Comparison of ENCODE assay signal across 8 cellular contexts in the genomic region with DNA sequence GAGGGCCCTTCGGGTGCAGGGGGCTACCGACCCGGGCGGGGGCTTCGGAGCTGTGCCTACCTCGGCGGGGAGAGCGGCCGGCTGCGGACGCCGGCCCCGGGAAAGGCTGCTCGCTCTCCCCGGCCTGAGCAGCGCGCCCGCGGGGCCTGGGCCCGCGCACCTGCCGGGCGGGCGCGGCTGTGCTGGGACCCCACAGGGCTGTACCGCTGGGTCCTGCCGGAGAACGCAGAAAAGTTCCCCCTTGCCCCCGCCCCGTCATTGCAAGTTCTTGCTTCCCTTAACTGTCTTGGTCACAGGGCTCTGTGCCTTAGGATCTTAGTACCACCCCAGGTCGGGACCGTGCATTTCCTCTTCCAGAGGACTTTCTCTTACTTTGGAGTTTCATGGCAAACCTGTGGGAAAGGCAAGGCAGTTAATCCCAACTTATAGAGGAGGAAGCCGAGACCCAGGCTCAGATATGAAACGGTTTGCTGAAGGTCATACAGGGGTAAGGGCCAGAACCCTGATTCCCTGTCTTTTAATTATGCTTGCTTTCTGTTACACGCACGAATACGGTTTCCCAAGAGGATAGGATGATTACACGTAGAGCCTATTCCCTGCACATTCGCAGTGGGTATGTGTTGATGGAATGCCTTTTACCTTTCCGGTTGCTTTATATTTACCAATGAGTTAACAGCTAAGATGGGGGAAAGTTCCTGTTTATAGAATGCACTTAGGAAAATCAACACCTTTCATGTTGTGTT. TPM values are rescaled to one million over a fixed set of nuclear protein-coding genes. Genes with fewer than 3 reads are reported as not detected.
DNase-seq lines count a peak whose midpoint lies in the region; ATAC-seq and TF ChIP-seq lines count a peak whose summit lies in the region.

No MANE protein-coding gene starts in this region.

- H3F3A ChIP-seq in SU-DHL-6 (ENCODE audit: insufficient read depth) = peaks cover 6% of the 10 kb centered on the region; the same call in 1 of the 2 replicates

- H2BK15ac ChIP-seq in mesenchymal stem cell (ENCODE audit: low read depth, poor library complexity, severe bottlenecking) = peak overlapping the region; percentile 83

- H2BK120ac ChIP-seq in mesenchymal stem cell (ENCODE audit: low read depth, low read length) = peak overlapping the region; percentile 61

- no peak for TF ChIP-seq CTCF in SU-DHL-6 (IDR thresholded peaks at IDR 0.05; ENCODE audit: insufficient read depth, low read length, poor library complexity, severe bottlenecking)
- peak in 1 of 3 experiments; percentile 1 for TF ChIP-seq CTCF in testis (IDR thresholded peaks at IDR 0.05)

- H3K9me2 ChIP-seq in SU-DHL-6 (replicated peaks; ENCODE audit: insufficient read depth, low read length) = no peaks in the 10 kb centered on the region

- H2BK5ac ChIP-seq in mesenchymal stem cell (ENCODE audit: low read depth, low read length, poor library complexity, severe bottlenecking) = no peak overlapping the region

- H3K27me3 ChIP-seq in SU-DHL-6 (ENCODE audit: low read length) = no peaks in the 10 kb centered on the region
- no peaks in the 10 kb centered on the region for H3K27me3 ChIP-seq in endocrine pancreas (ENCODE audit: control insufficient read depth, insufficient read depth, low read length)
- H3K27me3 ChIP-seq in mesenchymal stem cell (ENCODE audit: control insufficient read depth in 1 of 2, insufficient read depth in 1 of 2, low read length in 2 of 2) = no peaks in the 10 kb centered on the region
- no peaks in the 10 kb centered on the region for H3K27me3 ChIP-seq in testis

- H3K4ac ChIP-seq in mesenchymal stem cell (ENCODE audit: low read depth in 1 of 2, low read length in 2 of 2) = peak overlapping the region; percentile 43 to 81

- peak overlapping the region; percentile 64 for H4K8ac ChIP-seq in mesenchymal stem cell (ENCODE audit: low read length)

- H3K9me3 ChIP-seq in SU-DHL-6 (ENCODE audit: insufficient read depth, low read length) (no peaks in the 10 kb centered on the region), endocrine pancreas (ENCODE audit: control insufficient read depth, low read length) (no peaks in the 10 kb centered on the region), mesenchymal stem cell (ENCODE audit: control insufficient read depth, low read length) (no peaks in the 10 kb centered on the region), testis (no peaks in the 10 kb centered on the region)

- DNase-seq in AML-193 (lab: John Stamatoyannopoulos, UW) = peak; percentile 17 to 24
- peak; percentile 49 for DNase-seq in mesenchymal stem cell
- peak; percentile 32 for DNase-seq in testis

- H3K36me3 ChIP-seq in SU-DHL-6 (ENCODE audit: low read length) = no peaks in the 10 kb centered on the region
- no peaks in the 10 kb centered on the region for H3K36me3 ChIP-seq in endocrine pancreas (ENCODE audit: control insufficient read depth, insufficient read depth, low read length)
- H3K36me3 ChIP-seq in mesenchymal stem cell (ENCODE audit: control insufficient read depth in 1 of 2, insufficient read depth in 2 of 2, low read depth in 1 of 2, low read length in 2 of 2) = no peaks in the 10 kb centered on the region
- H3K36me3 ChIP-seq in testis (ENCODE audit: low read depth, missing control alignments) = no peaks in the 10 kb centered on the region

- peaks cover 9% of the 10 kb centered on the region for H3K79me1 ChIP-seq in mesenchymal stem cell (replicated peaks; ENCODE audit: low read length, poor library complexity, severe bottlenecking)

- H4K20me1 ChIP-seq in SU-DHL-6 (ENCODE audit: low read depth, low read length) = peaks cover 4% of the 10 kb centered on the region; the same call in 1 of the 2 replicates

- H3K4me1 ChIP-seq in endocrine pancreas (ENCODE audit: control insufficient read depth, insufficient read depth, low read length) (peaks cover 19% of the 10 kb centered on the region), mesenchymal stem cell (ENCODE audit: control insufficient read depth, insufficient read depth, low read depth, low read length) (peaks cover 3% of the 10 kb centered on the region), testis (no peaks in the 10 kb centered on the region)

- H2AFZ ChIP-seq in SU-DHL-6 (ENCODE audit: low read depth, low read length, severe bottlenecking) = peak overlapping the region; percentile 96
- peak overlapping the region; percentile 99 for H2AFZ ChIP-seq in mesenchymal stem cell (ENCODE audit: low read depth, low read length)

- H3K18ac ChIP-seq in mesenchymal stem cell (ENCODE audit: low read depth in 1 of 2, low read length in 2 of 2) = peak overlapping the region; percentile 96

- intact Hi-C loops in testis (cut with DNase I; ENCODE audit: low total_unique reads) = no loop called here

- H3K4me2 ChIP-seq in SU-DHL-6 (ENCODE audit: low read depth, low read length, poor library complexity, severe bottlenecking) (peak overlapping the region; percentile 53), mesenchymal stem cell (ENCODE audit: low read length, poor library complexity, severe bottlenecking) (peak overlapping the region; percentile 94)

- H2AK5ac ChIP-seq in mesenchymal stem cell (ENCODE audit: low read length, severe bottlenecking) = no peak overlapping the region

- H4K91ac ChIP-seq in mesenchymal stem cell (ENCODE audit: low read length) = peak overlapping the region; percentile 83

- H3K4me3 ChIP-seq in SU-DHL-6 (ENCODE audit: insufficient read depth, low read length, poor library complexity, severe bottlenecking) = peak overlapping the region; percentile 68
- peak overlapping the region; percentile 94 for H3K4me3 ChIP-seq in endocrine pancreas (ENCODE audit: control insufficient read depth, insufficient read depth, low read length)
- H3K4me3 ChIP-seq in mesenchymal stem cell (ENCODE audit: insufficient read depth in 1 of 2, low read depth in 1 of 2, low read length in 2 of 2) = peak overlapping the region; percentile 83 to 96
- peak overlapping the region; percentile 93 to 94 for H3K4me3 ChIP-seq in testis

- peak overlapping the region in 1 of 2 experiments; percentile 80 for H2BK12ac ChIP-seq in mesenchymal stem cell (ENCODE audit: low read length in 2 of 2)

- peak overlapping the region in 1 of 2 experiments; percentile 95 for H3K14ac ChIP-seq in mesenchymal stem cell (ENCODE audit: low read length in 2 of 2)

- no peaks in the 10 kb centered on the region for H3K79me2 ChIP-seq in SU-DHL-6 (ENCODE audit: insufficient read depth, low read length)

- H3K23ac ChIP-seq in mesenchymal stem cell (ENCODE audit: low read length in 2 of 2) = peak overlapping the region in 1 of 2 experiments; percentile 99

- ATAC-seq in GM18907 (IDR thresholded peaks at IDR 0.05; ENCODE audit: unreplicated experiment) = peak; percentile 36
- ATAC-seq in HG03135 (IDR thresholded peaks at IDR 0.05; ENCODE audit: unreplicated experiment) = peak; percentile 38
- no peak for ATAC-seq in HG03469 (IDR thresholded peaks at IDR 0.05; ENCODE audit: unreplicated experiment)

- 2% methylated on average over 39 of the region's 40 CpGs for WGBS in mesenchymal stem cell
- 1% methylated on average over 10 to 38 of the region's 40 CpGs for WGBS in testis, 2 donors

- TF ChIP-seq POLR2A in testis (IDR thresholded peaks at IDR 0.05) = no peak

- H3K27ac ChIP-seq in SU-DHL-6 (ENCODE audit: low read depth, low read length) (no peak overlapping the region), mesenchymal stem cell (ENCODE audit: low read length, poor library complexity, severe bottlenecking) (no peak overlapping the region), testis (peak overlapping the region; percentile 84 to 92)

- peak overlapping the region; percentile 79 for H3K9ac ChIP-seq in SU-DHL-6 (ENCODE audit: low read length)
- peak overlapping the region; percentile 65 for H3K9ac ChIP-seq in endocrine pancreas (ENCODE audit: control insufficient read depth, insufficient read depth, low read length)
- peak overlapping the region; percentile 88 for H3K9ac ChIP-seq in mesenchymal stem cell (ENCODE audit: low read length)

RNA-seq across cellular contexts. Expression of gene PCGF5, which starts 0.7 kb away (rescaled TPM):
- polyA plus RNA-seq in mesenchymal stem cell (2013, experiment 1 of 2) = 33.6 TPM
- polyA plus RNA-seq in mesenchymal stem cell (2013, experiment 2 of 2) = 33.7 TPM
- total RNA-seq in testis = 10 to 100 TPM; 36.8 to 50.2 TPM
- 68.9 TPM for polyA plus RNA-seq in testis (ENCODE audit: insufficient read depth, low read depth, low replicate concordance)

Comparison
In these comparisons a context has a peak if more than half of its experiments do, and no peak if none do; other contexts are left out.
1. H3K27ac ChIP-seq: peak in testis (2 of 2); none in SU-DHL-6 (single experiment) and mesenchymal stem cell (single experiment).
2. Peak in every context shown above with its lines, with median percentiles within 50 percentile points of each other: DNase-seq, H3K4me3 ChIP-seq and H3K9ac ChIP-seq.